21 cellular contexts compared by ENCODE assay signal in genomic region chr10:15852111-15852557, GRCh38.
"Had no signal": no experiment of that assay in that cellular context is flagged by ENCODE, and none has a peak within 500 bp of the region (broad histone marks: within the 10 kb centered on the region; RNA-seq: fewer than 3 reads in every experiment).

No MANE protein-coding gene starts in this region.

- DNase-seq: activated CD4-positive, alpha-beta T cell treated with anti-CD3 and anti-CD28 coated beads for 1 hour; activated CD8-positive, alpha-beta memory T cell treated with anti-CD3 and anti-CD28 coated beads for 24 hours; activated CD8-positive, alpha-beta memory T cell treated with anti-CD3 and anti-CD28 coated beads, Interleukin-2, amount 50 U/mL, for 48 hours; activated gamma-delta T cell; adrenal gland; foreskin keratinocyte; glutamatergic neuron; hippocampal formation; left lung; midbrain; nephron progenitor cell; psoas muscle; right cardiac atrium; stimulated activated CD4-positive, alpha-beta T cell treated with anti-CD3 and anti-CD28 coated beads, Interleukin-2, amount 100 ng/mL, for 48 hours; stimulated activated naive CD8-positive, alpha-beta T cell treated with anti-CD3 and anti-CD28 coated beads, Interleukin-15, amount 100 ng/mL, for 72 hours; transverse colon; WERI-Rb-1 had no signal

- H3K36me3 ChIP-seq: adrenal gland, left lung, suprapubic skin, transverse colon, WERI-Rb-1 had no signal

- ATAC-seq: activated naive CD4-positive, alpha-beta T cell treated with anti-CD3 and anti-CD28 coated beads, Interleukin-2, amount 50 U/mL, for 72 hours; esophagus mucosa; foreskin keratinocyte; left lung; psoas muscle; right cardiac atrium; stimulated activated naive CD8-positive, alpha-beta T cell treated with anti-CD3 and anti-CD28 coated beads, Interleukin-15, amount 100 ng/mL, for 72 hours had no signal

- H3K4me1 ChIP-seq: foreskin keratinocyte, psoas muscle had no signal

- H3K27me3 ChIP-seq: adrenal gland, foreskin keratinocyte, left lung, suprapubic skin, transverse colon had no signal

- H3K27ac ChIP-seq: adrenal gland, foreskin keratinocyte, left lung, psoas muscle, skin epidermis, suprapubic skin, transverse colon, WERI-Rb-1 had no signal

- H3K4me3 ChIP-seq: adrenal gland, left lung, psoas muscle, skin epidermis, suprapubic skin, transverse colon had no signal

- H3K9me3 ChIP-seq: adrenal gland, suprapubic skin, transverse colon had no signal
